Comparison of ENCODE assay signal across 9 cellular contexts in genomic region chr6:132820629-132821381, GRCh38. TPM values are rescaled to one million over a fixed set of nuclear protein-coding genes. Genes with fewer than 3 reads are reported as not detected.
A peak's percentile ranks its signal among the peaks of the same experiment; 100 is the strongest.
DNase-seq lines count a peak whose midpoint lies in the region; ATAC-seq, FAIRE-seq and TF ChIP-seq lines count a peak whose summit lies in the region.
"Had no signal": no experiment of that assay in that cellular context is flagged by ENCODE, and none has a peak within 500 bp of the region (broad histone marks: within the 10 kb centered on the region; RNA-seq: fewer than 3 reads in every experiment).

No MANE protein-coding gene starts in this region.

- TF ChIP-seq POLR2A in A549 (IDR thresholded peaks at IDR 0.05; ENCODE audit: low read length): no peak
- TF ChIP-seq POLR2A in GM18951 (IDR thresholded peaks at IDR 0.05; ENCODE audit: extremely low read depth, insufficient read depth, insufficient read length): peak; percentile 15

- no peak overlapping the region for H3K4me3 Mint-ChIP-seq in T-helper 17 cell

- peaks cover 40% of the 10 kb centered on the region for H3K4me1 Mint-ChIP-seq in T-helper 17 cell

- peaks cover 8% of the 10 kb centered on the region for H3K36me3 Mint-ChIP-seq in T-helper 17 cell (ENCODE audit: low read depth)

- ATAC-seq in A549: peak; percentile 69 to 73
- no peak for ATAC-seq in T-helper 17 cell
- no peak for ATAC-seq in HG03175 (IDR thresholded peaks at IDR 0.05; ENCODE audit: unreplicated experiment)

- POLR2A ChIA-PET in A549 (lab: Yijun Ruan, JAX): interaction anchor here (0.6 to 0.7 kb wide), 3 partner anchors 20 to 744 kb away, joined by 3 to 5 read pairs (median 5); no protein-coding TSS in a partner anchor

- H3K4me1 ChIP-seq in A549: peaks cover 46% of the 10 kb centered on the region

- TF ChIP-seq CTCF in A549 (IDR thresholded peaks at IDR 0.05) (no peak), fibroblast of the aortic adventitia (IDR thresholded peaks at IDR 0.05; ENCODE audit: insufficient read depth, low read length) (no peak)

- no peak overlapping the region for H3K4me2 ChIP-seq in A549

- FAIRE-seq in A549 (lab: Jason Lieb, UNC): no peak

- H3K9me3 ChIP-seq in A549: no peaks in the 10 kb centered on the region
- no peaks in the 10 kb centered on the region for H3K9me3 ChIP-seq in T-helper 17 cell (ENCODE audit: control insufficient read depth, low read length, poor library complexity, severe bottlenecking)

- peak overlapping the region in 1 of 2 experiments; percentile 42; a peak in 1 of 6 replicates for H3K27ac ChIP-seq in A549
- H3K27ac ChIP-seq: HL-60 had no signal

- H3K4me3 ChIP-seq in A549: no peak overlapping the region
- no peak overlapping the region for H3K4me3 ChIP-seq in fibroblast of the aortic adventitia (ENCODE audit: low read depth, low read length)

- H3K27ac Mint-ChIP-seq in T-helper 17 cell: peak overlapping the region; percentile 89

- no peak for TF ChIP-seq RAD21 in A549 (conservative IDR thresholded peaks at IDR 0.05 in 1 of 2, IDR thresholded peaks at IDR 0.05 in 1 of 2)

- no peaks in the 10 kb centered on the region for H3K27me3 Mint-ChIP-seq in T-helper 17 cell

- no peak for DNase-seq in A549 (ENCODE audit: low read depth in 1 of 2, low spot score in 1 of 2)
- DNase-seq in T-helper 17 cell: no peak
- DNase-seq in fibroblast of the aortic adventitia (ENCODE audit: low read depth): peak; percentile 11
- DNase-seq in GF-D8 (lab: John Stamatoyannopoulos, UW): no peak
- DNase-seq in medulla oblongata (ENCODE audit: extremely low spot score): no peak
- no peak for DNase-seq in SK-N-DZ (ENCODE audit: low spot score)

- CTCF ChIA-PET in A549 (lab: Yijun Ruan, JAX): no interaction called here

- in situ Hi-C loops in GM18951 (cut with MboI; ENCODE audit: low sequenced_read_pairs, unreplicated experiment): no loop called here

- WGBS in A549 (ENCODE audit: missing lambda C conversion rate): 42% methylated on average over 5 of the region's 5 CpGs

- no peak for TF ChIP-seq EP300 in A549 (IDR thresholded peaks at IDR 0.05)

TF ChIP-seq in A549, 52 proteins besides CTCF, POLR2A, EP300 and RAD21:
- TF ChIP-seq ESRRA (IDR thresholded peaks at IDR 0.05; ENCODE audit: borderline replicate concordance, low read length): no peak
- 0 out of 2 replicates have a peak, but pooled peaks have one; percentile 21 for TF ChIP-seq HOXA7 (CRISPR knock-in tag; IDR thresholded peaks at IDR 0.05)
- TF ChIP-seq TFCP2L1 (CRISPR knock-in tag; IDR thresholded peaks at IDR 0.05): 0 out of 2 replicates have a peak, but pooled peaks have one; percentile 60
- TF ChIP-seq MAX (IDR thresholded peaks at IDR 0.05): no peak
- TF ChIP-seq RARB (CRISPR knock-in tag; IDR thresholded peaks at IDR 0.05): peak; percentile 67; the same call in 1 of the 2 replicates
- no peak for TF ChIP-seq ATOH8 (CRISPR knock-in tag; IDR thresholded peaks at IDR 0.05; ENCODE audit: low read depth)
- peak; percentile 87 for TF ChIP-seq POLR2AphosphoS2 (conservative IDR thresholded peaks at IDR 0.05; ENCODE audit: low read length)
- peak; percentile 75; the same call in 1 of the 2 replicates for TF ChIP-seq FOSB (CRISPR knock-in tag; IDR thresholded peaks at IDR 0.05)
- no peak for TF ChIP-seq CBX2 (IDR thresholded peaks at IDR 0.05; ENCODE audit: borderline replicate concordance, low read depth)

RNA-seq across cellular contexts. Expression of gene RPS12, which starts 6.4 kb away (rescaled TPM):
- polyA plus RNA-seq in A549 (2011; rRNA removed) (2,499 and 2,743 TPM in 2 replicates), A549 (2017; fragmentation: RNase III; extraction: RNeasy Plus Mini Kit Qiagen cat#74134 plus additional on column Dnase treatment) (1,913 to 2,040 TPM (median 1,987 TPM) in 3 replicates)
- 3,589 and 4,526 TPM in 2 replicates for polyA plus RNA-seq in A549 (2012; cell fraction: cytosol; rRNA removed)
- 1,277 and 1,380 TPM in 2 replicates for polyA plus RNA-seq in A549 (2012; cell fraction: nucleus; rRNA removed)
- 1,277 and 1,661 TPM in 2 replicates for polyA minus RNA-seq in A549 (2011; rRNA and poly(A)+ RNA removed)
- total RNA-seq in T-helper 17 cell (1,000 to 10,000 TPM; 2,264 to 2,344 TPM), fibroblast of the aortic adventitia (ENCODE audit: low replicate concordance) (735 and 2,091 TPM in 2 replicates)
- polyA plus RNA-seq in SK-N-DZ (2014; cell fraction: cytosol; rRNA removed): 2,344 and 2,749 TPM in 2 replicates
- polyA plus RNA-seq in SK-N-DZ (2014; cell fraction: nucleus; rRNA removed): 1,228 and 2,174 TPM in 2 replicates

RNA-seq across cellular contexts. Expression of gene SLC18B1, which starts 22.4 kb away (rescaled TPM):
- polyA plus RNA-seq in A549 (2011; rRNA removed): 13.2 and 17.4 TPM in 2 replicates
- polyA plus RNA-seq in A549 (2012; cell fraction: cytosol; rRNA removed): 2.5 and 2.8 TPM in 2 replicates
- polyA plus RNA-seq in A549 (2012; cell fraction: nucleus; rRNA removed): 1.4 and 3.2 TPM in 2 replicates
- polyA plus RNA-seq in A549 (2017; fragmentation: RNase III; extraction: RNeasy Plus Mini Kit Qiagen cat#74134 plus additional on column Dnase treatment): 4.2 to 4.5 TPM (median 4.2 TPM) in 3 replicates
- polyA minus RNA-seq in A549 (2011; rRNA and poly(A)+ RNA removed): 4.1 and 4.5 TPM in 2 replicates
- total RNA-seq in T-helper 17 cell: 1 to 10 TPM; 8.6 to 9.1 TPM
- total RNA-seq in fibroblast of the aortic adventitia (ENCODE audit: low replicate concordance): 6.8 and 17.8 TPM in 2 replicates
- 0.12 TPM in 1 of 2 replicates, not detected in the other for polyA plus RNA-seq in SK-N-DZ (2014; cell fraction: cytosol; rRNA removed)
- not detected in 2 replicates for polyA plus RNA-seq in SK-N-DZ (2014; cell fraction: nucleus; rRNA removed)

Comparison
In these comparisons a context has a peak if more than half of its experiments do, and no peak if none do; other contexts are left out.
1. ATAC-seq: peak in A549 (2 of 2); none in T-helper 17 cell (single experiment) and HG03175 (single experiment).